ENCODE assay signal across 8 cellular contexts in the genomic region with DNA sequence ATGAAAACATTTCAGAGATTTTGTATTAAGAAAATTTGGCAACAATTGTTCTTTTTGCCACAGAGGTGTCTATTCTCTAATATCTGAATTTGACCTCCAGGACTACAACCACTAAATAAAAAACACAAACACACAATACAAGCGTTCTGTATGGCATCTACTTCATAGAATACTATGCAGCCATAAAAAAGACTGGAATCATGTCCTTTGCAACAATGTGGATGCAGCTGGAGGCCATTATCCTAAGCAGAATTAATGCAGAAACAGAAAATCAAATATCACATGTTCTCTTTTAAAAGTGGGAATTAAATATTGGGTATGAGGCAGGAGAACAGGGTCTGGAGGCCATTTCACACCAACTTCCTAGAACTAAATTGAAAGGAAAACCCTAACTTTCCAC.
"Had no signal": no experiment of that assay in that cellular context is flagged by ENCODE, and none has a peak within 500 bp of the region (broad histone marks: within the 10 kb centered on the region; RNA-seq: fewer than 3 reads in every experiment).

No MANE protein-coding gene starts in this region.

- ATAC-seq: HepG2 had no signal

- FAIRE-seq: HepG2, HTR-8/SVneo had no signal

- H3K27me3 Mint-ChIP-seq: IgD-negative memory B cell had no signal

- DNase-seq: IMR-90, KBM-7, KG1 had no signal

- H3K27ac Mint-ChIP-seq: IgD-negative memory B cell had no signal

- H3K27ac ChIP-seq: HL-60, KMS-11 had no signal

- H3K4me2 ChIP-seq: KMS-11 had no signal

- H3K9ac ChIP-seq: KMS-11 had no signal
